ENCODE assay signal across 20 cellular contexts in the genomic region with DNA sequence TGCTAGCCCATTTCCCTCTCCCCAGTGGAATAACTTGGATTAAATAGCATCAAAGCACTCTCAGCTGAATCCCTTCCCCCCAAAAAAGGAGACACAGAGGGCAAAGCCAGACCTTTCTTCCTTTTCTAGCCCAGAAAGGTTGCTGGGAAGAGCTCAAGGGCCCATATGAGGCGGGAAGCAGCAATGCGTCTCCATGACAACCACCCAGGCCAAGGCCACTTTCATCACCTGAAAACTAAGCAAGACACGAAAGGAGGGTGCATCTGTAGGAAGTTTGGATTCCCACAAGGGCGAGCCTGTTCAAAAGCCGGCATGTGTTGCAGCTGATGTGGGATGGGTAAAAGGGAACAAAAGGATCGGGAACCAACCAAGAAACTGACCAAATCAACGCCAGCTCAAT.
DNase-seq lines count a peak whose midpoint lies in the region; ATAC-seq and TF ChIP-seq lines count a peak whose summit lies in the region.
"Had no signal": no experiment of that assay in that cellular context is flagged by ENCODE, and none has a peak within 500 bp of the region (broad histone marks: within the 10 kb centered on the region; RNA-seq: fewer than 3 reads in every experiment).

No MANE protein-coding gene starts in this region.

- no peak overlapping the region for H3K27ac ChIP-seq in H9 (ENCODE audit: insufficient read length, low read depth, low read length)
- H3K27ac ChIP-seq in SJCRH30: no peak overlapping the region
- H3K27ac ChIP-seq: C4-2B had no signal

- peaks cover 0 to 3% of the 10 kb centered on the region in 2 experiments; a peak in 1 of 5 replicates for H3K9me3 Mint-ChIP-seq in H9
- no peaks in the 10 kb centered on the region for H3K9me3 Mint-ChIP-seq in stimulated activated naive CD8-positive, alpha-beta T cell treated with anti-CD3 and anti-CD28 coated beads, Interleukin-15, amount 100 ng/mL, for 72 hours
- H3K9me3 Mint-ChIP-seq: CD8-positive, alpha-beta memory T cell had no signal

- no peak for TF ChIP-seq CTCF in H9 (conservative IDR thresholded peaks at IDR 0.05)

- H3K4me1 ChIP-seq in H9 (ENCODE audit: insufficient read depth, low read length): no peaks in the 10 kb centered on the region; the same call in 1 of the 2 replicates
- H3K4me1 ChIP-seq in SJCRH30: no peaks in the 10 kb centered on the region

- H3K23ac ChIP-seq in H9 (ENCODE audit: insufficient read length, low read depth, low read length): no peak overlapping the region

- H2BK15ac ChIP-seq in H9 (ENCODE audit: low read depth, low read length): no peak overlapping the region

- WGBS in H9 (ENCODE audit: extremely low coverage, insufficient read length, low lambda C conversion rate): no CpG with 5 or more reads among the region's 7 CpGs

- H3K27ac Mint-ChIP-seq in H9: no peak overlapping the region
- no peak overlapping the region for H3K27ac Mint-ChIP-seq in stimulated activated naive CD8-positive, alpha-beta T cell treated with anti-CD3 and anti-CD28 coated beads, Interleukin-15, amount 100 ng/mL, for 72 hours
- H3K27ac Mint-ChIP-seq: CD8-positive, alpha-beta memory T cell had no signal

- ATAC-seq in stimulated activated naive CD8-positive, alpha-beta T cell treated with anti-CD3 and anti-CD28 coated beads, Interleukin-15, amount 100 ng/mL, for 72 hours: no peak
- ATAC-seq: Panc1, SK-N-SH treated with all-trans-retinoic acid at 6 μM for 48 hours had no signal

- H3K9ac ChIP-seq in H9 (ENCODE audit: extremely low read depth, insufficient read length, low read length): no peak overlapping the region

- no peaks in the 10 kb centered on the region for H3K79me2 ChIP-seq in H9 (ENCODE audit: insufficient read depth, low read length)

- H3K36me3 ChIP-seq in SJCRH30: no peaks in the 10 kb centered on the region

- no peak overlapping the region for H2BK5ac ChIP-seq in H9 (ENCODE audit: insufficient read length, low read length)

- no peaks in the 10 kb centered on the region for H3K23me2 ChIP-seq in H9 (ENCODE audit: insufficient read length, low read depth, low read length, poor library complexity, severe bottlenecking)

- H4K8ac ChIP-seq in H9 (replicated peaks; ENCODE audit: insufficient read length, low read depth, low read length): no peak overlapping the region

- H3K79me1 ChIP-seq in H9 (ENCODE audit: insufficient read depth, low read depth, low read length, poor library complexity, severe bottlenecking): no peaks in the 10 kb centered on the region

- H3K36me3 Mint-ChIP-seq in H9 (ENCODE audit: insufficient read depth in 1 of 3, low read depth in 3 of 3): no peaks in the 10 kb centered on the region
- H3K36me3 Mint-ChIP-seq: CD8-positive, alpha-beta memory T cell had no signal

- H3K9me3 ChIP-seq in H9 (ENCODE audit: control insufficient read depth, low read depth, low read length): no peaks in the 10 kb centered on the region
- H3K9me3 ChIP-seq in SJCRH30 (replicated peaks): no peaks in the 10 kb centered on the region

- no peak overlapping the region for H4K91ac ChIP-seq in H9 (ENCODE audit: insufficient read length, low read depth, low read length)

- no peak overlapping the region for H4K5ac ChIP-seq in H9 (ENCODE audit: insufficient read length, low read depth, low read length)

- no peak overlapping the region for H3K4me3 ChIP-seq in SJCRH30

- peak; percentile 9 for DNase-seq in NCI-H1092 treated with DMSO at 0.1 percent for 48 hours (lab: John Stamatoyannopoulos, UW)
- DNase-seq in NCI-H1092 (lab: John Stamatoyannopoulos, UW): no peak
- DNase-seq in H9: peak; percentile 45
- peak; percentile 1 for DNase-seq in NCI-H748 treated with DMSO at 0.1 percent for 48 hours (lab: John Stamatoyannopoulos, UW)
- peak; percentile 40 for DNase-seq in left kidney (ENCODE audit: low read depth, low spot score)
- DNase-seq in SJCRH30: no peak
- DNase-seq in DMS114 treated with DMSO at 0.1 percent for 48 hours (lab: John Stamatoyannopoulos, UW; ENCODE audit: unreplicated experiment): no peak
- DNase-seq in stimulated activated naive CD8-positive, alpha-beta T cell treated with anti-CD3 and anti-CD28 coated beads, Interleukin-15, amount 100 ng/mL, for 72 hours: no peak
- DNase-seq: CD8-positive, alpha-beta memory T cell; IMR-90; MV-4-11; NCI-H2029 treated with DMSO at 0.1 percent for 48 hours; NCI-H2171 treated with DMSO at 0.1 percent for 48 hours; NCI-H446 treated with DMSO at 0.1 percent for 48 hours; NCI-H526 treated with DMSO at 0.1 percent for 48 hours; NK-92 treated with Interleukin-12 subunit alpha and Interleukin-12 subunit beta, amount 100 ng/mL, for 24 hours; SIG-M5 had no signal

- no peak overlapping the region for H2AK5ac ChIP-seq in H9 (ENCODE audit: insufficient read length, low read length)

- H3K27me3 Mint-ChIP-seq in H9 (ENCODE audit: low read depth): peaks cover 6% of the 10 kb centered on the region
- H3K27me3 Mint-ChIP-seq in stimulated activated naive CD8-positive, alpha-beta T cell treated with anti-CD3 and anti-CD28 coated beads, Interleukin-15, amount 100 ng/mL, for 72 hours: peaks cover 48% of the 10 kb centered on the region

- no peak overlapping the region for H3T11ph ChIP-seq in H9 (ENCODE audit: low read length)

- H2BK20ac ChIP-seq in H9 (ENCODE audit: low read depth, low read length, poor library complexity, severe bottlenecking): no peak overlapping the region

- H3K4me3 Mint-ChIP-seq in H9: no peak overlapping the region
- no peak overlapping the region for H3K4me3 Mint-ChIP-seq in stimulated activated naive CD8-positive, alpha-beta T cell treated with anti-CD3 and anti-CD28 coated beads, Interleukin-15, amount 100 ng/mL, for 72 hours
- H3K4me3 Mint-ChIP-seq: CD8-positive, alpha-beta memory T cell had no signal

- H3K18ac ChIP-seq in H9 (ENCODE audit: insufficient read length, low read depth, low read length): no peak overlapping the region

- no peak overlapping the region for H2AFZ ChIP-seq in H9 (ENCODE audit: low read length)

- H3K27me3 ChIP-seq in H9 (ENCODE audit: insufficient read depth, low read length): no peaks in the 10 kb centered on the region
- H3K27me3 ChIP-seq in SJCRH30: no peaks in the 10 kb centered on the region

- H3K56ac ChIP-seq in H9 (ENCODE audit: insufficient read length, low read depth, low read length): no peak overlapping the region

- no peak overlapping the region for H2BK120ac ChIP-seq in H9 (ENCODE audit: low read depth, low read length, poor library complexity, severe bottlenecking)

- no peak overlapping the region for H3K4ac ChIP-seq in H9 (ENCODE audit: low read depth, low read length)

- peaks cover 20% of the 10 kb centered on the region in 2 experiments for H3K4me1 Mint-ChIP-seq in H9
- no peaks in the 10 kb centered on the region for H3K4me1 Mint-ChIP-seq in stimulated activated naive CD8-positive, alpha-beta T cell treated with anti-CD3 and anti-CD28 coated beads, Interleukin-15, amount 100 ng/mL, for 72 hours
- H3K4me1 Mint-ChIP-seq: CD8-positive, alpha-beta memory T cell had no signal

- no peak overlapping the region for H2BK12ac ChIP-seq in H9 (ENCODE audit: insufficient read length, low read depth, low read length)

- H4K20me1 ChIP-seq in H9 (ENCODE audit: control insufficient read depth, insufficient read depth, insufficient read length): no peaks in the 10 kb centered on the region

- no peak overlapping the region for H3K14ac ChIP-seq in H9 (ENCODE audit: insufficient read depth, low read length)

- no peak overlapping the region for H3K4me2 ChIP-seq in H9 (ENCODE audit: insufficient read depth, insufficient read length, low read length)

Comparison
In these comparisons a context has a peak if more than half of its experiments do, and no peak if none do; other contexts are left out.
1. DNase-seq: peak in NCI-H1092 treated with DMSO at 0.1 percent for 48 hours (single experiment), H9 (single experiment), NCI-H748 treated with DMSO at 0.1 percent for 48 hours (single experiment) and left kidney (single experiment); none in NCI-H1092 (single experiment), SJCRH30 (0 of 2), DMS114 treated with DMSO at 0.1 percent for 48 hours (single experiment) and stimulated activated naive CD8-positive, alpha-beta T cell treated with anti-CD3 and anti-CD28 coated beads, Interleukin-15, amount 100 ng/mL, for 72 hours (0 of 2).